In genomic region chr18:697012-697411, GRCh38 we compare ENCODE assay signal across 29 cellular contexts.
"Had no signal": no experiment of that assay in that cellular context is flagged by ENCODE, and none has a peak within 500 bp of the region (broad histone marks: within the 10 kb centered on the region; RNA-seq: fewer than 3 reads in every experiment).

No MANE protein-coding gene starts in this region.

- ATAC-seq: activated CD8-positive, alpha-beta T cell treated with anti-CD3 and anti-CD28 coated beads for 36 hours; activated T-cell treated with anti-CD3 and anti-CD28 coated beads, Interleukin-2, amount 50 U/mL, for 4 hours; body of pancreas had no signal

- H3K4me1 ChIP-seq: breast epithelium had no signal

- H3K4me3 ChIP-seq: adrenal gland, body of pancreas, breast epithelium had no signal

- H3K9me3 ChIP-seq: adrenal gland, body of pancreas, breast epithelium had no signal

- H3K36me3 ChIP-seq: breast epithelium had no signal

- FAIRE-seq: astrocyte, colon, TTC549 had no signal

- DNase-seq: activated B cell treated with CpG ODN at 0.5 μM for 24 hours; activated CD4-positive, alpha-beta memory T cell treated with anti-CD3 and anti-CD28 coated beads for 36 hours; activated CD4-positive, alpha-beta T cell treated with anti-CD3 and anti-CD28 coated beads for 4 hours; activated CD4-positive, alpha-beta T cell treated with anti-CD3 and anti-CD28 coated beads, Interleukin-2, amount 10 ng/mL, durations not matched to agents 24 days and 14 days; activated CD4-positive, alpha-beta T cell treated with anti-CD3 and anti-CD28 coated beads, Interleukin-2, amount 50 U/mL, for 1 hour; activated CD4-positive, alpha-beta T cell treated with anti-CD3 and anti-CD28 coated beads, Interleukin-2, amount 50 U/mL, for 4 hours; activated CD4-positive, CD25-positive, alpha-beta regulatory T cell treated with anti-CD3 and anti-CD28 coated beads, Interleukin-2, amount 50 U/mL, for 72 hours; activated CD8-positive, alpha-beta T cell treated with anti-CD3 and anti-CD28 coated beads for 36 hours; activated effector memory CD4-positive, alpha-beta T cell treated with anti-CD3 and anti-CD28 coated beads, Interleukin-2, amount 50 U/mL, for 16 hours; activated gamma-delta T cell treated with Interleukin-2 at 50 U/mL for 16 hours; activated naive CD4-positive, alpha-beta T cell; activated naive CD4-positive, alpha-beta T cell treated with anti-CD3 and anti-CD28 coated beads for 36 hours; activated naive CD4-positive, alpha-beta T cell treated with anti-CD3 and anti-CD28 coated beads, Interleukin-2, amount 50 U/mL, for 16 hours; activated naive CD8-positive, alpha-beta T cell treated with anti-CD3 and anti-CD28 coated beads for 36 hours; activated T-cell treated with anti-CD3 and anti-CD28 coated beads for 4 hours; activated T-cell treated with anti-CD3 and anti-CD28 coated beads, Interleukin-2, amount 50 U/mL, for 1 hour; activated T-cell treated with anti-CD3 and anti-CD28 coated beads, Interleukin-2, amount 50 U/mL, for 4 hours; activated T-cell treated with anti-CD3 and anti-CD28 coated beads, Interleukin-2, amount 50 U/mL, for 72 hours; amniotic stem cell; brain microvascular endothelial cell; central memory CD4-positive, alpha-beta T cell; T-helper 9 cell had no signal

- H3K27ac ChIP-seq: adrenal gland, body of pancreas, brain microvascular endothelial cell, breast epithelium, VCaP had no signal

- H3K27me3 ChIP-seq: adrenal gland, body of pancreas, brain microvascular endothelial cell, breast epithelium had no signal
